1 cellular context compared by ENCODE assay signal in the genomic region with DNA sequence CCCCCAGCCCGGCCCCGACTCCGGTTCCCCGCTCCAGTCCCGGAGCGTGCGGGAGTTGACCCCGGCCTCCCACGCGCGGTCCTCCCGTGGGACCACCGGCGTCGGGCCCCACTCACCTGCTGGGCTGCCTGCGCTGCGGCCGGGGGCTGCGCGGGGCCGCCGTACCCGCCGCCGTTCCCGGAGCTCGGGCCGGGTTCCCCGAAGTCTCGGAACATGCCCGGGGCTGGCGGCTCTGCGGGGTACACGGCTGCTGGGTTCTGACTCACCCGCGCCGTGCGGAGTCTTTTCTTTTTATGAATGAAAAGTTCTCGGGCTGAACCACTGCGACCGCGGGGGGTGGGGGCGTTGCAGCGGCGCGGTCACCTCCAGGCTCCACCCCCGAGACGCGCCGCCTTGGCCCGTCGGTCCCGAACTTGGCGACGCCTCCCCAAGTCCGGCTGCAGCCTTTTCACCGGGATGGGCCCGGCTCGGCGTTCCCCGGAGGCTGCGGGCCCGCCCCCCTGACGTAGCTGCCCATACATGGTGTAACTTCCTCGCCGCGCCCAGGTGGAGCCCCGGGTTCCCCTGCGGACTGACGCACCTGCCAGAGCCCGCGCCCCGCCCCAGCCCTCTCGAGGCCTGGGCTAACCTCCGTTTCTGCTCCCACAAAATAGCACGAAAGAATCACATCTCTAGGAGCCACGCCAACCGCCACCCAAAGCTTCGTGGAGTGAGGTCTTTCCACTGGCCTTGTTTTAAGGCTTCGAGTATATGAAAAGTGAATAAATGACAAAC.
TF ChIP-seq lines count a peak whose summit lies in the region.

FOSL1 (minus strand) TSS at position 264 of the 774 bp plus-strand sequence; CDS start at position 215, 49 bp downstream.

TF ChIP-seq in HepG2, 621 proteins besides CTCF, POLR2A, EP300 and RAD21 (continued from another document and continues in another):
- TF ChIP-seq ZNF282 (IDR thresholded peaks at IDR 0.05; ENCODE audit: partially characterized antibody) (no peak), ZNF468 (CRISPR knock-in tag; IDR thresholded peaks at IDR 0.05) (no peak), GZF1 (CRISPR knock-in tag; IDR thresholded peaks at IDR 0.05) (no peak), PRMT3 (CRISPR knock-in tag; IDR thresholded peaks at IDR 0.05; ENCODE audit: borderline replicate concordance, low read depth) (peak; percentile 87; the same call in 1 of the 2 replicates), ZMYM2 (CRISPR knock-in tag; IDR thresholded peaks at IDR 0.05) (0 out of 2 replicates have a peak, but pooled peaks have one; percentile 18), ZNF20 (CRISPR knock-in tag; IDR thresholded peaks at IDR 0.05) (no peak), ZNF777 (CRISPR knock-in tag; IDR thresholded peaks at IDR 0.05) (no peak; the same call in 1 of the 2 replicates), U2AF1 (optimal IDR thresholded peaks at IDR 0.05; ENCODE audit: low read depth, low read length) (no peak), ZNF674 (CRISPR knock-in tag; IDR thresholded peaks at IDR 0.05; ENCODE audit: low read depth) (no peak), BHLHE40 (IDR thresholded peaks at IDR 0.05; ENCODE audit: low read length) (peak; percentile 83), JARID2 (CRISPR knock-in tag; IDR thresholded peaks at IDR 0.05; ENCODE audit: insufficient replicate concordance) (no peak), RAD51 (IDR thresholded peaks at IDR 0.05; ENCODE audit: borderline replicate concordance) (no peak), ZSCAN29 (CRISPR knock-in tag; conservative IDR thresholded peaks at IDR 0.05) (no peak), RXRB (CRISPR knock-in tag; IDR thresholded peaks at IDR 0.05; ENCODE audit: borderline replicate concordance) (peak; percentile 53; the same call in 1 of the 2 replicates), RFXANK (CRISPR knock-in tag; IDR thresholded peaks at IDR 0.05) (0 out of 2 replicates have a peak, but pooled peaks have one; percentile 34), MAF1 (CRISPR knock-in tag; IDR thresholded peaks at IDR 0.05; ENCODE audit: borderline replicate concordance) (no peak), SMC3 (IDR thresholded peaks at IDR 0.05; ENCODE audit: low read length) (no peak), CEBPG (CRISPR knock-in tag; IDR thresholded peaks at IDR 0.05) (no peak), STAT5B (CRISPR knock-in tag; IDR thresholded peaks at IDR 0.05) (no peak), CBX1 (IDR thresholded peaks at IDR 0.05; ENCODE audit: low read depth) (no peak), ZNF451 (CRISPR knock-in tag; IDR thresholded peaks at IDR 0.05) (no peak), FOXJ3 (CRISPR knock-in tag; IDR thresholded peaks at IDR 0.05; ENCODE audit: borderline replicate concordance) (no peak), ZNF605 (CRISPR knock-in tag; IDR thresholded peaks at IDR 0.05) (no peak), ZNF616 (CRISPR knock-in tag; IDR thresholded peaks at IDR 0.05; ENCODE audit: low read depth) (no peak), FLYWCH1 (CRISPR knock-in tag; IDR thresholded peaks at IDR 0.05) (no peak), MED8 (CRISPR knock-in tag; IDR thresholded peaks at IDR 0.05; ENCODE audit: insufficient replicate concordance) (no peak), JDP2 (CRISPR knock-in tag; IDR thresholded peaks at IDR 0.05; ENCODE audit: borderline replicate concordance) (no peak), DR1 (CRISPR knock-in tag; IDR thresholded peaks at IDR 0.05) (no peak), HMG20A (CRISPR knock-in tag; IDR thresholded peaks at IDR 0.05; ENCODE audit: borderline replicate concordance) (no peak), HNRNPL (IDR thresholded peaks at IDR 0.05; ENCODE audit: low read depth, low read length) (no peak), ZNF557 (CRISPR knock-in tag; IDR thresholded peaks at IDR 0.05) (no peak)
- TF ChIP-seq, protein P1, sequence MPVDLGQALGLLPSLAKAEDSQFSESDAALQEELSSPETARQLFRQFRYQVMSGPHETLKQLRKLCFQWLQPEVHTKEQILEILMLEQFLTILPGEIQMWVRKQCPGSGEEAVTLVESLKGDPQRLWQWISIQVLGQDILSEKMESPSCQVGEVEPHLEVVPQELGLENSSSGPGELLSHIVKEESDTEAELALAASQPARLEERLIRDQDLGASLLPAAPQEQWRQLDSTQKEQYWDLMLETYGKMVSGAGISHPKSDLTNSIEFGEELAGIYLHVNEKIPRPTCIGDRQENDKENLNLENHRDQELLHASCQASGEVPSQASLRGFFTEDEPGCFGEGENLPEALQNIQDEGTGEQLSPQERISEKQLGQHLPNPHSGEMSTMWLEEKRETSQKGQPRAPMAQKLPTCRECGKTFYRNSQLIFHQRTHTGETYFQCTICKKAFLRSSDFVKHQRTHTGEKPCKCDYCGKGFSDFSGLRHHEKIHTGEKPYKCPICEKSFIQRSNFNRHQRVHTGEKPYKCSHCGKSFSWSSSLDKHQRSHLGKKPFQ (CRISPR knock-in tag; IDR thresholded peaks at IDR 0.05; ENCODE audit: insufficient replicate concordance) = no peak
- TF ChIP-seq, protein P2, sequence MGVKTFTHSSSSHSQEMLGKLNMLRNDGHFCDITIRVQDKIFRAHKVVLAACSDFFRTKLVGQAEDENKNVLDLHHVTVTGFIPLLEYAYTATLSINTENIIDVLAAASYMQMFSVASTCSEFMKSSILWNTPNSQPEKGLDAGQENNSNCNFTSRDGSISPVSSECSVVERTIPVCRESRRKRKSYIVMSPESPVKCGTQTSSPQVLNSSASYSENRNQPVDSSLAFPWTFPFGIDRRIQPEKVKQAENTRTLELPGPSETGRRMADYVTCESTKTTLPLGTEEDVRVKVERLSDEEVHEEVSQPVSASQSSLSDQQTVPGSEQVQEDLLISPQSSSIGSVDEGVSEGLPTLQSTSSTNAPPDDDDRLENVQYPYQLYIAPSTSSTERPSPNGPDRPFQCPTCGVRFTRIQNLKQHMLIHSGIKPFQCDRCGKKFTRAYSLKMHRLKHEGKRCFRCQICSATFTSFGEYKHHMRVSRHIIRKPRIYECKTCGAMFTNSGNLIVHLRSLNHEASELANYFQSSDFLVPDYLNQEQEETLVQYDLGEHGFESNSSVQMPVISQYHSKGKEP (CRISPR knock-in tag; IDR thresholded peaks at IDR 0.05) = no peak
- TF ChIP-seq, protein P3, sequence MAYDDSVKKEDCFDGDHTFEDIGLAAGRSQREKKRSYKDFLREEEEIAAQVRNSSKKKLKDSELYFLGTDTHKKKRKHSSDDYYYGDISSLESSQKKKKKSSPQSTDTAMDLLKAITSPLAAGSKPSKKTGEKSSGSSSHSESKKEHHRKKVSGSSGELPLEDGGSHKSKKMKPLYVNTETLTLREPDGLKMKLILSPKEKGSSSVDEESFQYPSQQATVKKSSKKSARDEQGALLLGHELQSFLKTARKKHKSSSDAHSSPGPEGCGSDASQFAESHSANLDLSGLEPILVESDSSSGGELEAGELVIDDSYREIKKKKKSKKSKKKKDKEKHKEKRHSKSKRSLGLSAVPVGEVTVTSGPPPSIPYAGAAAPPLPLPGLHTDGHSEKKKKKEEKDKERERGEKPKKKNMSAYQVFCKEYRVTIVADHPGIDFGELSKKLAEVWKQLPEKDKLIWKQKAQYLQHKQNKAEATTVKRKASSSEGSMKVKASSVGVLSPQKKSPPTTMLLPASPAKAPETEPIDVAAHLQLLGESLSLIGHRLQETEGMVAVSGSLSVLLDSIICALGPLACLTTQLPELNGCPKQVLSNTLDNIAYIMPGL (CRISPR knock-in tag; IDR thresholded peaks at IDR 0.05; ENCODE audit: borderline replicate concordance in 1 of 2, low read depth in 1 of 2) = no peak; a peak in 1 of 4 replicates
- TF ChIP-seq, protein P4, sequence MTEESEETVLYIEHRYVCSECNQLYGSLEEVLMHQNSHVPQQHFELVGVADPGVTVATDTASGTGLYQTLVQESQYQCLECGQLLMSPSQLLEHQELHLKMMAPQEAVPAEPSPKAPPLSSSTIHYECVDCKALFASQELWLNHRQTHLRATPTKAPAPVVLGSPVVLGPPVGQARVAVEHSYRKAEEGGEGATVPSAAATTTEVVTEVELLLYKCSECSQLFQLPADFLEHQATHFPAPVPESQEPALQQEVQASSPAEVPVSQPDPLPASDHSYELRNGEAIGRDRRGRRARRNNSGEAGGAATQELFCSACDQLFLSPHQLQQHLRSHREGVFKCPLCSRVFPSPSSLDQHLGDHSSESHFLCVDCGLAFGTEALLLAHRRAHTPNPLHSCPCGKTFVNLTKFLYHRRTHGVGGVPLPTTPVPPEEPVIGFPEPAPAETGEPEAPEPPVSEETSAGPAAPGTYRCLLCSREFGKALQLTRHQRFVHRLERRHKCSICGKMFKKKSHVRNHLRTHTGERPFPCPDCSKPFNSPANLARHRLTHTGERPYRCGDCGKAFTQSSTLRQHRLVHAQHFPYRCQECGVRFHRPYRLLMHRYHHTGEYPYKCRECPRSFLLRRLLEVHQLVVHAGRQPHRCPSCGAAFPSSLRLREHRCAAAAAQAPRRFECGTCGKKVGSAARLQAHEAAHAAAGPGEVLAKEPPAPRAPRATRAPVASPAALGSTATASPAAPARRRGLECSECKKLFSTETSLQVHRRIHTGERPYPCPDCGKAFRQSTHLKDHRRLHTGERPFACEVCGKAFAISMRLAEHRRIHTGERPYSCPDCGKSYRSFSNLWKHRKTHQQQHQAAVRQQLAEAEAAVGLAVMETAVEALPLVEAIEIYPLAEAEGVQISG (CRISPR knock-in tag; IDR thresholded peaks at IDR 0.05) = peak; percentile 36; the same call in 1 of the 2 replicates
- TF ChIP-seq, protein P5, sequence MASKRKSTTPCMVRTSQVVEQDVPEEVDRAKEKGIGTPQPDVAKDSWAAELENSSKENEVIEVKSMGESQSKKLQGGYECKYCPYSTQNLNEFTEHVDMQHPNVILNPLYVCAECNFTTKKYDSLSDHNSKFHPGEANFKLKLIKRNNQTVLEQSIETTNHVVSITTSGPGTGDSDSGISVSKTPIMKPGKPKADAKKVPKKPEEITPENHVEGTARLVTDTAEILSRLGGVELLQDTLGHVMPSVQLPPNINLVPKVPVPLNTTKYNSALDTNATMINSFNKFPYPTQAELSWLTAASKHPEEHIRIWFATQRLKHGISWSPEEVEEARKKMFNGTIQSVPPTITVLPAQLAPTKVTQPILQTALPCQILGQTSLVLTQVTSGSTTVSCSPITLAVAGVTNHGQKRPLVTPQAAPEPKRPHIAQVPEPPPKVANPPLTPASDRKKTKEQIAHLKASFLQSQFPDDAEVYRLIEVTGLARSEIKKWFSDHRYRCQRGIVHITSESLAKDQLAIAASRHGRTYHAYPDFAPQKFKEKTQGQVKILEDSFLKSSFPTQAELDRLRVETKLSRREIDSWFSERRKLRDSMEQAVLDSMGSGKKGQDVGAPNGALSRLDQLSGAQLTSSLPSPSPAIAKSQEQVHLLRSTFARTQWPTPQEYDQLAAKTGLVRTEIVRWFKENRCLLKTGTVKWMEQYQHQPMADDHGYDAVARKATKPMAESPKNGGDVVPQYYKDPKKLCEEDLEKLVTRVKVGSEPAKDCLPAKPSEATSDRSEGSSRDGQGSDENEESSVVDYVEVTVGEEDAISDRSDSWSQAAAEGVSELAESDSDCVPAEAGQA (IDR thresholded peaks at IDR 0.05; ENCODE audit: low read depth) = no peak
- TF ChIP-seq, protein P5 (CRISPR knock-in tag; IDR thresholded peaks at IDR 0.05; ENCODE audit: borderline replicate concordance) = no peak
- TF ChIP-seq, protein P6, sequence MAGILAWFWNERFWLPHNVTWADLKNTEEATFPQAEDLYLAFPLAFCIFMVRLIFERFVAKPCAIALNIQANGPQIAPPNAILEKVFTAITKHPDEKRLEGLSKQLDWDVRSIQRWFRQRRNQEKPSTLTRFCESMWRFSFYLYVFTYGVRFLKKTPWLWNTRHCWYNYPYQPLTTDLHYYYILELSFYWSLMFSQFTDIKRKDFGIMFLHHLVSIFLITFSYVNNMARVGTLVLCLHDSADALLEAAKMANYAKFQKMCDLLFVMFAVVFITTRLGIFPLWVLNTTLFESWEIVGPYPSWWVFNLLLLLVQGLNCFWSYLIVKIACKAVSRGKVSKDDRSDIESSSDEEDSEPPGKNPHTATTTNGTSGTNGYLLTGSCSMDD (CRISPR knock-in tag; IDR thresholded peaks at IDR 0.05) = no peak
